In the genomic region with DNA sequence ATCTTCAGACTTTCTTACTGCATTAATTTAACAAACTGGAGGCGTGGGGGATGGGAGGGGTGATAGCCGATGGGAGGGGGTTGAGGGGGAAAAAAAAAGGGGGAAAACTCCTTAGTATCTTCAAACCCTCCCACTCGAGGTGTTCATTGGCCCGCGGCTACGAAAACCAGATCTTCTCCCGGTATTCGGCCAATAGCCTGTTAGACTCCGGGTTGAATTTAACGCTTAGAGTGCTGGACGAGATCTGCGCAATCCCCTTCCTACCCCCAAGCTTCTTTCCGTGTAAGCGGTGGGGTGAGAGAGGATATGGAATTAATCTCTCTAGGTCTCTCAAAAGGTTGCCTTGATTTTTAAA, we compare ENCODE assay signal across 2 cellular contexts.
TF ChIP-seq lines count a peak whose summit lies in the region.

No MANE protein-coding gene starts in this region.

TF ChIP-seq in GM23338, 12 proteins besides CTCF, POLR2A, EP300 and RAD21:
- TF ChIP-seq EZH2 (IDR thresholded peaks at IDR 0.05; ENCODE audit: low read depth, unreplicated experiment) (no peak), STAT1 (IDR thresholded peaks at IDR 0.05; ENCODE audit: unreplicated experiment) (no peak), JUNB (IDR thresholded peaks at IDR 0.05; ENCODE audit: unreplicated experiment) (no peak), CREB1 (CRISPR knock-in tag; IDR thresholded peaks at IDR 0.05; ENCODE audit: low read depth) (no peak), POLR2AphosphoS5 (IDR thresholded peaks at IDR 0.05; ENCODE audit: low read depth) (no peak)
- TF ChIP-seq, protein P1, sequence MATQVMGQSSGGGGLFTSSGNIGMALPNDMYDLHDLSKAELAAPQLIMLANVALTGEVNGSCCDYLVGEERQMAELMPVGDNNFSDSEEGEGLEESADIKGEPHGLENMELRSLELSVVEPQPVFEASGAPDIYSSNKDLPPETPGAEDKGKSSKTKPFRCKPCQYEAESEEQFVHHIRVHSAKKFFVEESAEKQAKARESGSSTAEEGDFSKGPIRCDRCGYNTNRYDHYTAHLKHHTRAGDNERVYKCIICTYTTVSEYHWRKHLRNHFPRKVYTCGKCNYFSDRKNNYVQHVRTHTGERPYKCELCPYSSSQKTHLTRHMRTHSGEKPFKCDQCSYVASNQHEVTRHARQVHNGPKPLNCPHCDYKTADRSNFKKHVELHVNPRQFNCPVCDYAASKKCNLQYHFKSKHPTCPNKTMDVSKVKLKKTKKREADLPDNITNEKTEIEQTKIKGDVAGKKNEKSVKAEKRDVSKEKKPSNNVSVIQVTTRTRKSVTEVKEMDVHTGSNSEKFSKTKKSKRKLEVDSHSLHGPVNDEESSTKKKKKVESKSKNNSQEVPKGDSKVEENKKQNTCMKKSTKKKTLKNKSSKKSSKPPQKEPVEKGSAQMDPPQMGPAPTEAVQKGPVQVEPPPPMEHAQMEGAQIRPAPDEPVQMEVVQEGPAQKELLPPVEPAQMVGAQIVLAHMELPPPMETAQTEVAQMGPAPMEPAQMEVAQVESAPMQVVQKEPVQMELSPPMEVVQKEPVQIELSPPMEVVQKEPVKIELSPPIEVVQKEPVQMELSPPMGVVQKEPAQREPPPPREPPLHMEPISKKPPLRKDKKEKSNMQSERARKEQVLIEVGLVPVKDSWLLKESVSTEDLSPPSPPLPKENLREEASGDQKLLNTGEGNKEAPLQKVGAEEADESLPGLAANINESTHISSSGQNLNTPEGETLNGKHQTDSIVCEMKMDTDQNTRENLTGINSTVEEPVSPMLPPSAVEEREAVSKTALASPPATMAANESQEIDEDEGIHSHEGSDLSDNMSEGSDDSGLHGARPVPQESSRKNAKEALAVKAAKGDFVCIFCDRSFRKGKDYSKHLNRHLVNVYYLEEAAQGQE (IDR thresholded peaks at IDR 0.05; ENCODE audit: unreplicated experiment) = no peak

TF ChIP-seq in HepG2, 621 proteins besides CTCF, POLR2A, EP300 and RAD21:
- TF ChIP-seq ZNF747 (CRISPR knock-in tag; IDR thresholded peaks at IDR 0.05; ENCODE audit: borderline replicate concordance) (no peak), ZC3H13 (CRISPR knock-in tag; IDR thresholded peaks at IDR 0.05) (no peak), ZNF251 (CRISPR knock-in tag; IDR thresholded peaks at IDR 0.05) (no peak), ZNF282 (IDR thresholded peaks at IDR 0.05; ENCODE audit: partially characterized antibody) (no peak), ZNF616 (CRISPR knock-in tag; IDR thresholded peaks at IDR 0.05; ENCODE audit: low read depth) (no peak), ETV6 (CRISPR knock-in tag; conservative IDR thresholded peaks at IDR 0.05) (no peak), ZNF451 (CRISPR knock-in tag; IDR thresholded peaks at IDR 0.05) (no peak), ZSCAN25 (CRISPR knock-in tag; IDR thresholded peaks at IDR 0.05) (no peak), SMARCE1 (IDR thresholded peaks at IDR 0.05; ENCODE audit: borderline replicate concordance) (no peak)
- TF ChIP-seq, protein P2, sequence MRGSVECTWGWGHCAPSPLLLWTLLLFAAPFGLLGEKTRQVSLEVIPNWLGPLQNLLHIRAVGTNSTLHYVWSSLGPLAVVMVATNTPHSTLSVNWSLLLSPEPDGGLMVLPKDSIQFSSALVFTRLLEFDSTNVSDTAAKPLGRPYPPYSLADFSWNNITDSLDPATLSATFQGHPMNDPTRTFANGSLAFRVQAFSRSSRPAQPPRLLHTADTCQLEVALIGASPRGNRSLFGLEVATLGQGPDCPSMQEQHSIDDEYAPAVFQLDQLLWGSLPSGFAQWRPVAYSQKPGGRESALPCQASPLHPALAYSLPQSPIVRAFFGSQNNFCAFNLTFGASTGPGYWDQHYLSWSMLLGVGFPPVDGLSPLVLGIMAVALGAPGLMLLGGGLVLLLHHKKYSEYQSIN (CRISPR knock-in tag; IDR thresholded peaks at IDR 0.05; ENCODE audit: borderline replicate concordance) = no peak
- TF ChIP-seq, protein P3, sequence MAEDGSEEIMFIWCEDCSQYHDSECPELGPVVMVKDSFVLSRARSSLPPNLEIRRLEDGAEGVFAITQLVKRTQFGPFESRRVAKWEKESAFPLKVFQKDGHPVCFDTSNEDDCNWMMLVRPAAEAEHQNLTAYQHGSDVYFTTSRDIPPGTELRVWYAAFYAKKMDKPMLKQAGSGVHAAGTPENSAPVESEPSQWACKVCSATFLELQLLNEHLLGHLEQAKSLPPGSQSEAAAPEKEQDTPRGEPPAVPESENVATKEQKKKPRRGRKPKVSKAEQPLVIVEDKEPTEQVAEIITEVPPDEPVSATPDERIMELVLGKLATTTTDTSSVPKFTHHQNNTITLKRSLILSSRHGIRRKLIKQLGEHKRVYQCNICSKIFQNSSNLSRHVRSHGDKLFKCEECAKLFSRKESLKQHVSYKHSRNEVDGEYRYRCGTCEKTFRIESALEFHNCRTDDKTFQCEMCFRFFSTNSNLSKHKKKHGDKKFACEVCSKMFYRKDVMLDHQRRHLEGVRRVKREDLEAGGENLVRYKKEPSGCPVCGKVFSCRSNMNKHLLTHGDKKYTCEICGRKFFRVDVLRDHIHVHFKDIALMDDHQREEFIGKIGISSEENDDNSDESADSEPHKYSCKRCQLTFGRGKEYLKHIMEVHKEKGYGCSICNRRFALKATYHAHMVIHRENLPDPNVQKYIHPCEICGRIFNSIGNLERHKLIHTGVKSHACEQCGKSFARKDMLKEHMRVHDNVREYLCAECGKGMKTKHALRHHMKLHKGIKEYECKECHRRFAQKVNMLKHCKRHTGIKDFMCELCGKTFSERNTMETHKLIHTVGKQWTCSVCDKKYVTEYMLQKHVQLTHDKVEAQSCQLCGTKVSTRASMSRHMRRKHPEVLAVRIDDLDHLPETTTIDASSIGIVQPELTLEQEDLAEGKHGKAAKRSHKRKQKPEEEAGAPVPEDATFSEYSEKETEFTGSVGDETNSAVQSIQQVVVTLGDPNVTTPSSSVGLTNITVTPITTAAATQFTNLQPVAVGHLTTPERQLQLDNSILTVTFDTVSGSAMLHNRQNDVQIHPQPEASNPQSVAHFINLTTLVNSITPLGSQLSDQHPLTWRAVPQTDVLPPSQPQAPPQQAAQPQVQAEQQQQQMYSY (CRISPR knock-in tag; IDR thresholded peaks at IDR 0.05) = no peak
